ENCODE assay signal across 36 cellular contexts in genomic region chr10:16941067-16941466, GRCh38.
"Had no signal": no experiment of that assay in that cellular context is flagged by ENCODE, and none has a peak within 500 bp of the region (broad histone marks: within the 10 kb centered on the region; RNA-seq: fewer than 3 reads in every experiment).

No MANE protein-coding gene starts in this region.

- H3K9me3 Mint-ChIP-seq: activated B cell treated with CpG ODN at 0.5 μM for 24 hours; activated CD4-positive, alpha-beta memory T cell treated with anti-CD3 and anti-CD28 coated beads for 36 hours; activated CD4-positive, alpha-beta T cell treated with anti-CD3 and anti-CD28 coated beads, Interleukin-2, amount 10 ng/mL, durations not matched to agents 24 days and 14 days; activated CD8-positive, alpha-beta T cell treated with anti-CD3 and anti-CD28 coated beads for 36 hours; activated naive CD4-positive, alpha-beta T cell treated with anti-CD3 and anti-CD28 coated beads for 36 hours; activated naive CD4-positive, alpha-beta T cell treated with anti-CD3 and anti-CD28 coated beads, Interleukin-2, amount 50 U/mL, for 72 hours; activated naive CD8-positive, alpha-beta T cell treated with anti-CD3 and anti-CD28 coated beads for 36 hours; activated T-cell treated with anti-CD3 and anti-CD28 coated beads, Interleukin-2, amount 50 U/mL, for 4 hours; activated T-cell treated with anti-CD3 and anti-CD28 coated beads, Interleukin-2, amount 50 U/mL, for 72 hours; activated T-helper 1 cell treated with anti-CD3 and anti-CD28 coated beads, Interleukin-12 subunit alpha, Interleukin-12 subunit beta, Interleukin-2, Interleukin-4 antibody, amounts not matched to agents 30 ng/mL and 10 ng/mL and 1 ng/mL, durations not matched to agents 14 hours and 24 hours and 36 hours; T-helper 1 cell treated with Interleukin-12 subunit alpha and Interleukin-12 subunit beta and Interleukin-4 antibody, amounts not matched to agents 30 μg/mL and 1 μg/mL, for 36 hours; T-helper 2 cell treated with Interferon-gamma antibody and Interleukin-4, amounts not matched to agents 5 μg/mL and 100 μg/mL, for 36 hours had no signal

- H3K36me3 ChIP-seq: adrenal gland, brain microvascular endothelial cell, breast epithelium had no signal

- H3K4me3 Mint-ChIP-seq: activated B cell treated with CpG ODN at 0.5 μM for 24 hours; activated CD4-positive, alpha-beta memory T cell treated with anti-CD3 and anti-CD28 coated beads for 36 hours; activated CD4-positive, alpha-beta T cell treated with anti-CD3 and anti-CD28 coated beads, Interleukin-2, amount 10 ng/mL, durations not matched to agents 24 days and 14 days; activated CD8-positive, alpha-beta T cell treated with anti-CD3 and anti-CD28 coated beads for 36 hours; activated naive CD4-positive, alpha-beta T cell treated with anti-CD3 and anti-CD28 coated beads for 36 hours; activated naive CD8-positive, alpha-beta T cell treated with anti-CD3 and anti-CD28 coated beads for 36 hours; activated T-cell treated with anti-CD3 and anti-CD28 coated beads, Interleukin-2, amount 50 U/mL, for 4 hours; activated T-cell treated with anti-CD3 and anti-CD28 coated beads, Interleukin-2, amount 50 U/mL, for 72 hours; activated T-helper 1 cell treated with anti-CD3 and anti-CD28 coated beads, Interleukin-12 subunit alpha, Interleukin-12 subunit beta, Interleukin-2, Interleukin-4 antibody, amounts not matched to agents 30 ng/mL and 10 ng/mL and 1 ng/mL, durations not matched to agents 14 hours and 24 hours and 36 hours; activated T-helper 17 cell treated with anti-CD3 and anti-CD28 coated beads, Interleukin-2, amount 50 U/mL, for 72 hours; T-helper 1 cell treated with Interleukin-12 subunit alpha and Interleukin-12 subunit beta and Interleukin-4 antibody, amounts not matched to agents 30 μg/mL and 1 μg/mL, for 36 hours; T-helper 2 cell treated with Interferon-gamma antibody and Interleukin-4, amounts not matched to agents 5 μg/mL and 100 μg/mL, for 36 hours had no signal

- FAIRE-seq: TTC549 had no signal

- DNase-seq: activated B cell treated with CpG ODN at 0.5 μM for 24 hours; activated CD4-positive, alpha-beta memory T cell treated with anti-CD3 and anti-CD28 coated beads for 36 hours; activated CD4-positive, alpha-beta T cell treated with anti-CD3 and anti-CD28 coated beads for 4 hours; activated CD4-positive, alpha-beta T cell treated with anti-CD3 and anti-CD28 coated beads, Interleukin-2, amount 10 ng/mL, durations not matched to agents 24 days and 14 days; activated CD4-positive, alpha-beta T cell treated with anti-CD3 and anti-CD28 coated beads, Interleukin-2, amount 50 U/mL, for 1 hour; activated CD4-positive, alpha-beta T cell treated with anti-CD3 and anti-CD28 coated beads, Interleukin-2, amount 50 U/mL, for 4 hours; activated CD4-positive, CD25-positive, alpha-beta regulatory T cell treated with anti-CD3 and anti-CD28 coated beads, Interleukin-2, amount 50 U/mL, for 72 hours; activated CD8-positive, alpha-beta memory T cell treated with anti-CD3 and anti-CD28 coated beads, Interleukin-2, amount 50 U/mL, for 4 hours; activated CD8-positive, alpha-beta T cell treated with anti-CD3 and anti-CD28 coated beads for 36 hours; activated effector memory CD4-positive, alpha-beta T cell treated with anti-CD3 and anti-CD28 coated beads, Interleukin-2, amount 50 U/mL, for 16 hours; activated gamma-delta T cell treated with Interleukin-2 at 50 U/mL for 16 hours; activated naive CD4-positive, alpha-beta T cell; activated naive CD4-positive, alpha-beta T cell treated with anti-CD3 and anti-CD28 coated beads for 36 hours; activated naive CD4-positive, alpha-beta T cell treated with anti-CD3 and anti-CD28 coated beads, Interleukin-2, amount 50 U/mL, for 16 hours; activated naive CD8-positive, alpha-beta T cell treated with anti-CD3 and anti-CD28 coated beads for 36 hours; activated T-cell treated with anti-CD3 and anti-CD28 coated beads for 4 hours; activated T-cell treated with anti-CD3 and anti-CD28 coated beads, Interleukin-2, amount 50 U/mL, for 1 hour; activated T-cell treated with anti-CD3 and anti-CD28 coated beads, Interleukin-2, amount 50 U/mL, for 4 hours; activated T-cell treated with anti-CD3 and anti-CD28 coated beads, Interleukin-2, amount 50 U/mL, for 72 hours; adrenal gland; amniotic stem cell; aorta; body of pancreas; brain microvascular endothelial cell; central memory CD4-positive, alpha-beta T cell; T-helper 1 cell; T-helper 2 cell; T-helper 9 cell had no signal

- H3K27ac Mint-ChIP-seq: activated B cell treated with CpG ODN at 0.5 μM for 24 hours; activated CD4-positive, alpha-beta memory T cell treated with anti-CD3 and anti-CD28 coated beads for 36 hours; activated CD4-positive, alpha-beta T cell treated with anti-CD3 and anti-CD28 coated beads, Interleukin-2, amount 10 ng/mL, durations not matched to agents 24 days and 14 days; activated CD8-positive, alpha-beta T cell treated with anti-CD3 and anti-CD28 coated beads for 36 hours; activated naive CD4-positive, alpha-beta T cell treated with anti-CD3 and anti-CD28 coated beads for 36 hours; activated naive CD4-positive, alpha-beta T cell treated with anti-CD3 and anti-CD28 coated beads, Interleukin-2, amount 50 U/mL, for 72 hours; activated naive CD8-positive, alpha-beta T cell treated with anti-CD3 and anti-CD28 coated beads for 36 hours; activated T-cell treated with anti-CD3 and anti-CD28 coated beads, Interleukin-2, amount 50 U/mL, for 72 hours; activated T-helper 1 cell treated with anti-CD3 and anti-CD28 coated beads, Interleukin-12 subunit alpha, Interleukin-12 subunit beta, Interleukin-2, Interleukin-4 antibody, amounts not matched to agents 30 ng/mL and 10 ng/mL and 1 ng/mL, durations not matched to agents 14 hours and 24 hours and 36 hours; activated T-helper 17 cell treated with anti-CD3 and anti-CD28 coated beads, Interleukin-2, amount 50 U/mL, for 72 hours; T-helper 1 cell treated with Interleukin-12 subunit alpha and Interleukin-12 subunit beta and Interleukin-4 antibody, amounts not matched to agents 30 μg/mL and 1 μg/mL, for 36 hours; T-helper 2 cell treated with Interferon-gamma antibody and Interleukin-4, amounts not matched to agents 5 μg/mL and 100 μg/mL, for 36 hours had no signal

- H3K36me3 Mint-ChIP-seq: activated CD4-positive, alpha-beta memory T cell treated with anti-CD3 and anti-CD28 coated beads for 36 hours; activated naive CD4-positive, alpha-beta T cell treated with anti-CD3 and anti-CD28 coated beads, Interleukin-2, amount 50 U/mL, for 72 hours had no signal

- H3K9me3 ChIP-seq: adrenal gland, body of pancreas, breast epithelium had no signal

- ATAC-seq: activated CD8-positive, alpha-beta T cell treated with anti-CD3 and anti-CD28 coated beads for 36 hours; activated naive CD4-positive, alpha-beta T cell treated with anti-CD3 and anti-CD28 coated beads, Interleukin-2, amount 50 U/mL, for 72 hours; activated T-cell treated with anti-CD3 and anti-CD28 coated beads, Interleukin-2, amount 50 U/mL, for 4 hours; activated T-cell treated with anti-CD3 and anti-CD28 coated beads, Interleukin-2, amount 50 U/mL, for 72 hours; activated T-helper 17 cell treated with anti-CD3 and anti-CD28 coated beads, Interleukin-2, amount 50 U/mL, for 72 hours; body of pancreas had no signal

- H3K27ac ChIP-seq: adrenal gland, body of pancreas, brain microvascular endothelial cell, breast epithelium, VCaP had no signal

- H3K4me1 ChIP-seq: body of pancreas, breast epithelium had no signal

- H3K4me1 Mint-ChIP-seq: activated B cell treated with CpG ODN at 0.5 μM for 24 hours; activated T-helper 17 cell treated with anti-CD3 and anti-CD28 coated beads, Interleukin-2, amount 50 U/mL, for 72 hours had no signal

- H3K4me3 ChIP-seq: adrenal gland, body of pancreas, breast epithelium had no signal

- H3K27me3 Mint-ChIP-seq: activated CD4-positive, alpha-beta memory T cell treated with anti-CD3 and anti-CD28 coated beads for 36 hours; activated CD8-positive, alpha-beta T cell treated with anti-CD3 and anti-CD28 coated beads for 36 hours; activated naive CD8-positive, alpha-beta T cell treated with anti-CD3 and anti-CD28 coated beads for 36 hours; activated T-helper 17 cell treated with anti-CD3 and anti-CD28 coated beads, Interleukin-2, amount 50 U/mL, for 72 hours had no signal

- H3K27me3 ChIP-seq: adrenal gland, body of pancreas, brain microvascular endothelial cell, breast epithelium had no signal
